25 cellular contexts compared by ENCODE assay signal in the genomic region with DNA sequence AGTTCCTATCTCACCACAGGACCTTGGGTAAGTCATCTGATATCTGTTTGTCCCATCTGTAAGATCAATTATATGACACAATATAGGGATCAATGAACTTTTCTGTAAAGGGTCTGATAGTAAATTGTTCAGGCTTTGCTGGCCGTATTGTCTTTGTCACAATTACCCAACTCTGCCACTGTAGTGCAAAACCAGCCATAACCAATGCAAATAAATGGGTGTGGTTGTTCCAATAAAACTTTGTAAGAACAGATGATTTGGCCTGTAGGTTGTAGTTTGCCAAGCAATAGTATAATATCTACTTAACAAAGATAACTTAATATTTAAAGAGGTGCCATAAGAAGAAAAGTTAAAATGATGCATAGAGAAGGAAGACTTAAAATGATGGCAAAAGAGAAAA.
DNase-seq lines count a peak whose midpoint lies in the region; ATAC-seq and TF ChIP-seq lines count a peak whose summit lies in the region.
"Had no signal": no experiment of that assay in that cellular context is flagged by ENCODE, and none has a peak within 500 bp of the region (broad histone marks: within the 10 kb centered on the region; RNA-seq: fewer than 3 reads in every experiment).

No MANE protein-coding gene starts in this region.

- H3K4me3 ChIP-seq in mucosa of descending colon (no peak overlapping the region), esophagus muscularis mucosa (no peak overlapping the region)
- H3K4me3 ChIP-seq: BLaER1, GM12878 had no signal

- H3K36me3 Mint-ChIP-seq in activated naive CD4-positive, alpha-beta T cell treated with anti-CD3 and anti-CD28 coated beads, Interleukin-2, amount 50 U/mL, for 24 hours, result peaks cover 8% of the 10 kb centered on the region
- H3K36me3 Mint-ChIP-seq in activated T-helper 17 cell treated with anti-CD3 and anti-CD28 coated beads, Interleukin-2, amount 50 U/mL, for 72 hours (ENCODE audit: low read depth), result peaks cover 47% of the 10 kb centered on the region

- no peak for DNase-seq in activated naive CD4-positive, alpha-beta T cell treated with Interleukin-2 at 50 U/mL for 16 hours
- DNase-seq in left colon, result no peak
- DNase-seq in mucosa of descending colon, result no peak
- no peak for DNase-seq in omental fat pad (ENCODE audit: low spot score)
- no peak for DNase-seq in esophagus muscularis mucosa (ENCODE audit: extremely low spot score)
- DNase-seq: 8988T; ACHN; BE2C; C1 segment of cervical spinal cord; CD4-positive, alpha-beta memory T cell; CD4-positive, CD25-positive, alpha-beta regulatory T cell; CD8-positive, alpha-beta memory T cell; COR-L47; DMS 273 treated with DMSO at 0.1 percent for 48 hours; DMS153; DMS53; DMS79; DND-41; EL; GDM1 had no signal

- intact Hi-C loops in left colon (cut with DNase I, micrococcal nuclease), result no loop called here
- intact Hi-C loops in mucosa of descending colon (cut with DNase I, micrococcal nuclease), result no loop called here
- intact Hi-C loops in esophagus muscularis mucosa (cut with DNase I), result no loop called here

- TF ChIP-seq POLR2A in esophagus muscularis mucosa (IDR thresholded peaks at IDR 0.05; ENCODE audit: low read depth), result no peak

- no peaks in the 10 kb centered on the region for H3K27me3 Mint-ChIP-seq in activated naive CD4-positive, alpha-beta T cell treated with anti-CD3 and anti-CD28 coated beads, Interleukin-2, amount 50 U/mL, for 24 hours
- peaks cover 2% of the 10 kb centered on the region for H3K27me3 Mint-ChIP-seq in activated T-helper 17 cell treated with anti-CD3 and anti-CD28 coated beads, Interleukin-2, amount 50 U/mL, for 72 hours
- H3K27me3 Mint-ChIP-seq: CD4-positive, alpha-beta memory T cell; CD8-positive, alpha-beta memory T cell had no signal

- whole genome bisulfite sequencing in esophagus muscularis mucosa, result 94% methylated on average over 1 of the region's 1 CpG

- no peak overlapping the region for H3K27ac ChIP-seq in esophagus muscularis mucosa (replicated peaks in 1 of 4)
- H3K27ac ChIP-seq: BLaER1 had no signal

- H3K4me1 ChIP-seq in mucosa of descending colon (ENCODE audit: low read depth) (no peaks in the 10 kb centered on the region), esophagus muscularis mucosa (no peaks in the 10 kb centered on the region)
- H3K4me1 ChIP-seq: BE2C, BLaER1 had no signal

- TF ChIP-seq EP300 in esophagus muscularis mucosa (IDR thresholded peaks at IDR 0.05), result no peak

- H3K9me3 ChIP-seq in mucosa of descending colon (no peaks in the 10 kb centered on the region), esophagus muscularis mucosa (no peaks in the 10 kb centered on the region)
- H3K9me3 ChIP-seq: BE2C, BLaER1 had no signal

- no peaks in the 10 kb centered on the region for H3K27me3 ChIP-seq in esophagus muscularis mucosa
- H3K27me3 ChIP-seq: BE2C, BLaER1 had no signal

- peaks cover 6% of the 10 kb centered on the region for H3K4me1 Mint-ChIP-seq in activated naive CD4-positive, alpha-beta T cell treated with anti-CD3 and anti-CD28 coated beads, Interleukin-2, amount 50 U/mL, for 24 hours
- H3K4me1 Mint-ChIP-seq in activated T-helper 17 cell treated with anti-CD3 and anti-CD28 coated beads, Interleukin-2, amount 50 U/mL, for 72 hours, result no peaks in the 10 kb centered on the region
- H3K4me1 Mint-ChIP-seq: CD14-positive monocyte had no signal

- peak overlapping the region; percentile 8 for H3K27ac Mint-ChIP-seq in activated naive CD4-positive, alpha-beta T cell treated with anti-CD3 and anti-CD28 coated beads, Interleukin-2, amount 50 U/mL, for 24 hours
- no peak overlapping the region for H3K27ac Mint-ChIP-seq in activated T-helper 17 cell treated with anti-CD3 and anti-CD28 coated beads, Interleukin-2, amount 50 U/mL, for 72 hours
- H3K27ac Mint-ChIP-seq: CD14-positive monocyte had no signal

- TF ChIP-seq CTCF in mucosa of descending colon (IDR thresholded peaks at IDR 0.05), result no peak
- TF ChIP-seq CTCF in omental fat pad (IDR thresholded peaks at IDR 0.05), result no peak
- TF ChIP-seq CTCF in esophagus muscularis mucosa (IDR thresholded peaks at IDR 0.05), result no peak

- ATAC-seq in left colon (peak; percentile 81), mucosa of descending colon (peak; percentile 66), omental fat pad (ENCODE audit: low FRiP score) (no peak)
- no peak for ATAC-seq in activated T-helper 17 cell treated with anti-CD3 and anti-CD28 coated beads, Interleukin-2, amount 50 U/mL, for 72 hours (replicated peaks)
- ATAC-seq: GM12878 had no signal

- H3K4me3 Mint-ChIP-seq in activated naive CD4-positive, alpha-beta T cell treated with anti-CD3 and anti-CD28 coated beads, Interleukin-2, amount 50 U/mL, for 24 hours, result no peak overlapping the region
- no peak overlapping the region for H3K4me3 Mint-ChIP-seq in activated T-helper 17 cell treated with anti-CD3 and anti-CD28 coated beads, Interleukin-2, amount 50 U/mL, for 72 hours
- H3K4me3 Mint-ChIP-seq: CD14-positive monocyte; CD4-positive, alpha-beta memory T cell; CD4-positive, CD25-positive, alpha-beta regulatory T cell; CD8-positive, alpha-beta memory T cell had no signal

- H3K36me3 ChIP-seq in mucosa of descending colon (ENCODE audit: low read depth) (no peaks in the 10 kb centered on the region), esophagus muscularis mucosa (peaks cover 0 to 38% (median 13%) of the 10 kb centered on the region in 4 donors)
- H3K36me3 ChIP-seq: BE2C had no signal

- no peaks in the 10 kb centered on the region for H3K9me3 Mint-ChIP-seq in activated naive CD4-positive, alpha-beta T cell treated with anti-CD3 and anti-CD28 coated beads, Interleukin-2, amount 50 U/mL, for 24 hours
- H3K9me3 Mint-ChIP-seq in activated T-helper 17 cell treated with anti-CD3 and anti-CD28 coated beads, Interleukin-2, amount 50 U/mL, for 72 hours, result no peaks in the 10 kb centered on the region
- H3K9me3 Mint-ChIP-seq: CD14-positive monocyte; CD4-positive, alpha-beta memory T cell; CD4-positive, CD25-positive, alpha-beta regulatory T cell; CD8-positive, alpha-beta memory T cell had no signal

Comparison
In these comparisons a context has a peak if more than half of its experiments do, and no peak if none do; other contexts are left out.
1. ATAC-seq: peak in left colon (single experiment) and mucosa of descending colon (single experiment); none in activated T-helper 17 cell treated with anti-CD3 and anti-CD28 coated beads, Interleukin-2, amount 50 U/mL, for 72 hours (single experiment) and omental fat pad (single experiment).